In the genomic region with DNA sequence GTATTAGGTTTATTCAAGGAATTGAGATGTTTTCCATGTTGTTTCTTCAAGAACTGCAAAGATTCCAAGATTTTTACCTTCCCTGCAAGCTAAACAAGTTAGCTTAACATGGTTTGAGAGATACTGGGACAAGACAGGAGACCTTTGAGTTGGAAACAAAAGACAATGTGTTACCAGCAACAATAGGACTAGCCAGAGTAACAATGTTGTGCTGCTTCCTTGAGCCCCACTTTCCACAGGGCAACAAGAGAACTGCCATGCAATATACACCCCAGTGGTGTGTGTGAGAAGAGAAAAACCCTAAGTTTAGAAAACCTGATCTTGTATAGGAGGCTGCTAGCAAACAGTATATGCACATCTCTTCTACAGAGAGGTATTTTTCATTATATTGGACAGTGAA, we compare ENCODE assay signal across 22 cellular contexts.
"Had no signal": no experiment of that assay in that cellular context is flagged by ENCODE, and none has a peak within 500 bp of the region (broad histone marks: within the 10 kb centered on the region; RNA-seq: fewer than 3 reads in every experiment).

No MANE protein-coding gene starts in this region.

- H3K4me3 ChIP-seq: coronary artery, dorsolateral prefrontal cortex, esophagus muscularis mucosa, gastroesophageal sphincter, heart left ventricle, left lung, lower lobe of right lung, mucosa of descending colon had no signal

- H3K9me3 ChIP-seq: esophagus muscularis mucosa, gastroesophageal sphincter, lower lobe of right lung, mucosa of descending colon had no signal

- H3K36me3 ChIP-seq: esophagus muscularis mucosa, gastroesophageal sphincter, heart left ventricle, left lung, lower lobe of right lung had no signal

- H3K4me3 Mint-ChIP-seq: mesothelial cell of epicardium; naive B cell; naive thymus-derived CD8-positive, alpha-beta T cell had no signal

- DNase-seq: dermis blood vessel endothelial cell; dorsolateral prefrontal cortex; effector CD4-positive, alpha-beta T cell; effector memory CD4-positive, alpha-beta T cell; foreskin keratinocyte; heart left ventricle; hippocampal formation; left cardiac atrium; left lung; left ventricle myocardium superior; lower lobe of right lung; mesenchymal stem cell; mucosa of descending colon; naive B cell; naive thymus-derived CD8-positive, alpha-beta T cell had no signal

- FAIRE-seq: endothelial cell of umbilical vein, islet of Langerhans, keratinocyte had no signal

- H3K27me3 ChIP-seq: dorsolateral prefrontal cortex, esophagus muscularis mucosa, foreskin keratinocyte, gastroesophageal sphincter, heart left ventricle, left lung had no signal

- H3K36me3 Mint-ChIP-seq: mesothelial cell of epicardium; naive B cell; naive thymus-derived CD8-positive, alpha-beta T cell had no signal

- H3K27ac Mint-ChIP-seq: mesothelial cell of epicardium; naive B cell; naive thymus-derived CD8-positive, alpha-beta T cell had no signal

- H3K27me3 Mint-ChIP-seq: naive B cell; naive thymus-derived CD8-positive, alpha-beta T cell had no signal

- ATAC-seq: foreskin keratinocyte; gastroesophageal sphincter; heart left ventricle; left cardiac atrium; left lung; left ventricle myocardium superior; lower lobe of right lung; mucosa of descending colon; naive thymus-derived CD8-positive, alpha-beta T cell had no signal

- H3K4me1 ChIP-seq: esophagus muscularis mucosa, foreskin keratinocyte, gastroesophageal sphincter, left lung, lower lobe of right lung had no signal

- H3K27ac ChIP-seq: coronary artery, dorsolateral prefrontal cortex, esophagus muscularis mucosa, foreskin keratinocyte, gastroesophageal sphincter, heart left ventricle, left lung, lower lobe of right lung had no signal

- H3K4me1 Mint-ChIP-seq: naive B cell; naive thymus-derived CD8-positive, alpha-beta T cell had no signal
